Comparison of ENCODE assay signal across 13 cellular contexts in genomic region chr10:30028452-30029045, GRCh38. TPM values are rescaled to one million over a fixed set of nuclear protein-coding genes. Genes with fewer than 3 reads are reported as not detected.
DNase-seq lines count a peak whose midpoint lies in the region; ATAC-seq lines count a peak whose summit lies in the region.
"Had no signal": no experiment of that assay in that cellular context is flagged by ENCODE, and none has a peak within 500 bp of the region (broad histone marks: within the 10 kb centered on the region; RNA-seq: fewer than 3 reads in every experiment).

No MANE protein-coding gene starts in this region.

- no peak for DNase-seq in stimulated activated naive CD8-positive, alpha-beta T cell treated with anti-CD3 and anti-CD28 coated beads, Interleukin-15, Interleukin-2, amounts not matched to agents 100 U/mL and 50 U/mL, for 24 hours
- DNase-seq in effector memory CD8-positive, alpha-beta T cell: no peak
- DNase-seq in natural killer cell treated with Interleukin-12 subunit alpha and Interleukin-12 subunit beta and Interleukin-15 and Interleukin-18, amount 100 ng/mL, for 72 hours (ENCODE audit: low spot score): no peak
- DNase-seq in aorta (no peak), NOMO-1 treated with dmso at 0.1 percent for 144 hours (lab: John Stamatoyannopoulos, UW; ENCODE audit: unreplicated experiment) (no peak), GM19238 (ENCODE audit: insufficient read length, low spot score) (no peak)
- DNase-seq in central memory CD4-positive, alpha-beta T cell: no peak
- DNase-seq: activated effector memory CD4-positive, alpha-beta T cell treated with Interleukin-2 at 50 U/mL for 16 hours; effector CD8-positive, alpha-beta T cell; PC-9 had no signal

- no peaks in the 10 kb centered on the region for H3K9me3 ChIP-seq in aorta (ENCODE audit: control insufficient read depth, low read length)
- H3K9me3 ChIP-seq: mucosa of descending colon had no signal

- peaks cover 0 to 1% of the 10 kb centered on the region in 2 donors for H3K4me1 ChIP-seq in aorta (ENCODE audit: control insufficient read depth in 1 of 2, insufficient read depth in 2 of 2, low read length in 2 of 2)

- no peak overlapping the region for H3K27ac Mint-ChIP-seq in stimulated activated naive CD8-positive, alpha-beta T cell treated with anti-CD3 and anti-CD28 coated beads, Interleukin-15, Interleukin-2, amounts not matched to agents 100 ng/mL and 50 ng/mL, for 24 hours
- peak overlapping the region; percentile 77 to 86 for H3K27ac Mint-ChIP-seq in effector memory CD8-positive, alpha-beta T cell
- peak overlapping the region; percentile 72 to 79 for H3K27ac Mint-ChIP-seq in natural killer cell treated with Interleukin-12 subunit alpha and Interleukin-12 subunit beta and Interleukin-15 and Interleukin-18, amount 100 ng/mL, for 72 hours

- H3K27ac ChIP-seq in aorta (ENCODE audit: low read depth in 1 of 2, low read length in 2 of 2): peak overlapping the region; percentile 2 to 74
- H3K27ac ChIP-seq: PC-9 had no signal

- no peak overlapping the region for H3K4me3 ChIP-seq in aorta (ENCODE audit: low read length in 2 of 2)
- H3K4me3 ChIP-seq: mucosa of descending colon, PC-9 had no signal

- no peaks in the 10 kb centered on the region for H3K36me3 Mint-ChIP-seq in stimulated activated naive CD8-positive, alpha-beta T cell treated with anti-CD3 and anti-CD28 coated beads, Interleukin-15, Interleukin-2, amounts not matched to agents 100 ng/mL and 50 ng/mL, for 24 hours (ENCODE audit: low read depth)
- peaks cover 9% of the 10 kb centered on the region for H3K36me3 Mint-ChIP-seq in effector memory CD8-positive, alpha-beta T cell (ENCODE audit: insufficient read depth)
- H3K36me3 Mint-ChIP-seq in natural killer cell treated with Interleukin-12 subunit alpha and Interleukin-12 subunit beta and Interleukin-15 and Interleukin-18, amount 100 ng/mL, for 72 hours: no peaks in the 10 kb centered on the region

- ATAC-seq in stimulated activated naive CD8-positive, alpha-beta T cell treated with anti-CD3 and anti-CD28 coated beads, Interleukin-15, Interleukin-2, amounts not matched to agents 100 U/mL and 50 U/mL, for 24 hours: no peak
- ATAC-seq in effector memory CD8-positive, alpha-beta T cell (replicated peaks): no peak
- ATAC-seq in natural killer cell treated with Interleukin-12 subunit alpha and Interleukin-12 subunit beta and Interleukin-15 and Interleukin-18, amount 100 ng/mL, for 72 hours: no peak
- ATAC-seq in aorta (ENCODE audit: low FRiP score): no peak

- H3K9me3 Mint-ChIP-seq in stimulated activated naive CD8-positive, alpha-beta T cell treated with anti-CD3 and anti-CD28 coated beads, Interleukin-15, Interleukin-2, amounts not matched to agents 100 ng/mL and 50 ng/mL, for 24 hours: no peaks in the 10 kb centered on the region
- H3K9me3 Mint-ChIP-seq in effector memory CD8-positive, alpha-beta T cell: no peaks in the 10 kb centered on the region
- H3K9me3 Mint-ChIP-seq in natural killer cell treated with Interleukin-12 subunit alpha and Interleukin-12 subunit beta and Interleukin-15 and Interleukin-18, amount 100 ng/mL, for 72 hours: no peaks in the 10 kb centered on the region

- no peaks in the 10 kb centered on the region for H3K36me3 ChIP-seq in aorta (ENCODE audit: control insufficient read depth in 1 of 2, insufficient read depth in 2 of 2, low read length in 1 of 2)

- WGBS in aorta, 2 donors: 36 to 44% methylated on average over 22 of the region's 22 CpGs

- H3K27me3 ChIP-seq in aorta (ENCODE audit: control insufficient read depth in 1 of 2, insufficient read depth in 2 of 2, low read length in 1 of 2): no peaks in the 10 kb centered on the region

- H3K27me3 Mint-ChIP-seq in stimulated activated naive CD8-positive, alpha-beta T cell treated with anti-CD3 and anti-CD28 coated beads, Interleukin-15, Interleukin-2, amounts not matched to agents 100 ng/mL and 50 ng/mL, for 24 hours: peaks cover 55% of the 10 kb centered on the region
- H3K27me3 Mint-ChIP-seq in effector memory CD8-positive, alpha-beta T cell: peaks cover 30 to 40% of the 10 kb centered on the region in 2 donors
- peaks cover 29 to 31% of the 10 kb centered on the region in 2 donors for H3K27me3 Mint-ChIP-seq in natural killer cell treated with Interleukin-12 subunit alpha and Interleukin-12 subunit beta and Interleukin-15 and Interleukin-18, amount 100 ng/mL, for 72 hours

- H3K4me3 Mint-ChIP-seq in stimulated activated naive CD8-positive, alpha-beta T cell treated with anti-CD3 and anti-CD28 coated beads, Interleukin-15, Interleukin-2, amounts not matched to agents 100 ng/mL and 50 ng/mL, for 24 hours: peak overlapping the region; percentile 68
- peak overlapping the region; percentile 64 to 79 for H3K4me3 Mint-ChIP-seq in effector memory CD8-positive, alpha-beta T cell
- H3K4me3 Mint-ChIP-seq in natural killer cell treated with Interleukin-12 subunit alpha and Interleukin-12 subunit beta and Interleukin-15 and Interleukin-18, amount 100 ng/mL, for 72 hours: peak overlapping the region; percentile 86

- peaks cover 43% of the 10 kb centered on the region for H3K4me1 Mint-ChIP-seq in stimulated activated naive CD8-positive, alpha-beta T cell treated with anti-CD3 and anti-CD28 coated beads, Interleukin-15, Interleukin-2, amounts not matched to agents 100 ng/mL and 50 ng/mL, for 24 hours (ENCODE audit: low read depth)
- H3K4me1 Mint-ChIP-seq in effector memory CD8-positive, alpha-beta T cell (ENCODE audit: low read depth in 2 of 2): peaks cover 34 to 38% of the 10 kb centered on the region in 2 donors
- H3K4me1 Mint-ChIP-seq in natural killer cell treated with Interleukin-12 subunit alpha and Interleukin-12 subunit beta and Interleukin-15 and Interleukin-18, amount 100 ng/mL, for 72 hours (ENCODE audit: low read depth in 2 of 2): peaks cover 50 to 54% of the 10 kb centered on the region in 2 donors

- intact Hi-C loops in aorta (cut with DNase I): no loop called here

RNA-seq across cellular contexts. Expression of gene JCAD, which starts 30.8 kb away (rescaled TPM):
- total RNA-seq in natural killer cell treated with Interleukin-12 subunit alpha and Interleukin-12 subunit beta and Interleukin-15 and Interleukin-18, amount 100 ng/mL, for 72 hours: under 1 TPM; 0.08 to 0.69 TPM
- 10 to 100 TPM; 53.0 to 82.4 TPM for total RNA-seq in aorta
- 10 to 100 TPM; 13.6 to 47.3 TPM for polyA plus RNA-seq in aorta
- total RNA-seq: M059J had no signal

Comparison
In these comparisons a context has a peak if more than half of its experiments do, and no peak if none do; other contexts are left out.
1. RNA of gene JCAD, which starts 30.8 kb away (total RNA-seq): 53.0 to 82.4 TPM in aorta; 0.08 to 0.69 TPM in natural killer cell treated with Interleukin-12 subunit alpha and Interleukin-12 subunit beta and Interleukin-15 and Interleukin-18, amount 100 ng/mL, for 72 hours; every median in the first group is over 10 times any median in the second.
2. Peak in every context shown above with its lines, with median percentiles within 50 percentile points of each other: H3K4me3 Mint-ChIP-seq.